ENCODE assay signal across 22 cellular contexts in genomic region chr20:10645205-10645570, GRCh38.
"Had no signal": no experiment of that assay in that cellular context is flagged by ENCODE, and none has a peak within 500 bp of the region (broad histone marks: within the 10 kb centered on the region; RNA-seq: fewer than 3 reads in every experiment).

No MANE protein-coding gene starts in this region.

- H3K4me1 Mint-ChIP-seq: activated T-helper 17 cell treated with anti-CD3 and anti-CD28 coated beads, Interleukin-2, amount 50 U/mL, for 72 hours; stimulated activated effector memory CD8-positive, alpha-beta T cell treated with anti-CD3 and anti-CD28 coated beads, Interleukin-12 subunit alpha, Interleukin-12 subunit beta, amount 100 ng/mL, for 72 hours had no signal

- H3K27ac ChIP-seq: left lung, psoas muscle had no signal

- H3K27me3 Mint-ChIP-seq: T-cell had no signal

- FAIRE-seq: kidney had no signal

- H3K27ac Mint-ChIP-seq: activated naive CD4-positive, alpha-beta T cell treated with anti-CD3 and anti-CD28 coated beads for 36 hours; activated naive CD8-positive, alpha-beta T cell treated with anti-CD3 and anti-CD28 coated beads, Interleukin-2, amount 50 U/mL, for 24 hours; activated T-helper 17 cell treated with anti-CD3 and anti-CD28 coated beads, Interleukin-2, amount 50 U/mL, for 72 hours; naive thymus-derived CD8-positive, alpha-beta T cell; stimulated activated effector memory CD8-positive, alpha-beta T cell treated with anti-CD3 and anti-CD28 coated beads, Interleukin-12 subunit alpha, Interleukin-12 subunit beta, amount 100 ng/mL, for 72 hours; T-cell had no signal

- DNase-seq: activated CD4-positive, alpha-beta T cell treated with anti-CD3 and anti-CD28 coated beads for 1 hour; activated CD4-positive, alpha-beta T cell treated with anti-CD3 and anti-CD28 coated beads, Interleukin-2, amount 50 U/mL, for 4 hours; activated naive CD4-positive, alpha-beta T cell treated with anti-CD3 and anti-CD28 coated beads for 36 hours; activated naive CD8-positive, alpha-beta T cell treated with anti-CD3 and anti-CD28 coated beads, Interleukin-2, amount 50 U/mL, for 24 hours; cortex of kidney; effector CD4-positive, alpha-beta T cell; hypothalamus; kidney; left lung; mesenchymal stem cell; naive thymus-derived CD8-positive, alpha-beta T cell; nucleus accumbens; psoas muscle; sigmoid colon; stimulated activated CD4-positive, alpha-beta T cell treated with anti-CD3 and anti-CD28 coated beads, Interleukin-12 subunit alpha, Interleukin-12 subunit beta, amount 100 ng/mL, for 4 hours; stimulated activated CD4-positive, alpha-beta T cell treated with anti-CD3 and anti-CD28 coated beads, Interleukin-2, amount 100 ng/mL, for 24 hours; T-cell; T1000; upper lobe of left lung had no signal

- H3K27me3 ChIP-seq: esophagus muscularis mucosa, left lung, sigmoid colon, upper lobe of left lung had no signal

- H3K4me1 ChIP-seq: left lung had no signal

- H3K4me3 Mint-ChIP-seq: activated naive CD4-positive, alpha-beta T cell treated with anti-CD3 and anti-CD28 coated beads for 36 hours; activated naive CD8-positive, alpha-beta T cell treated with anti-CD3 and anti-CD28 coated beads, Interleukin-2, amount 50 U/mL, for 24 hours; activated T-helper 17 cell treated with anti-CD3 and anti-CD28 coated beads, Interleukin-2, amount 50 U/mL, for 72 hours; naive thymus-derived CD8-positive, alpha-beta T cell; stimulated activated effector memory CD8-positive, alpha-beta T cell treated with anti-CD3 and anti-CD28 coated beads, Interleukin-12 subunit alpha, Interleukin-12 subunit beta, amount 100 ng/mL, for 72 hours; T-cell had no signal

- H3K36me3 Mint-ChIP-seq: naive thymus-derived CD8-positive, alpha-beta T cell; stimulated activated effector memory CD8-positive, alpha-beta T cell treated with anti-CD3 and anti-CD28 coated beads, Interleukin-12 subunit alpha, Interleukin-12 subunit beta, amount 100 ng/mL, for 72 hours; T-cell had no signal

- H3K9me3 ChIP-seq: esophagus muscularis mucosa, left lung, psoas muscle, sigmoid colon, upper lobe of left lung had no signal

- ATAC-seq: activated naive CD8-positive, alpha-beta T cell treated with anti-CD3 and anti-CD28 coated beads, Interleukin-2, amount 50 U/mL, for 24 hours; activated T-helper 17 cell treated with anti-CD3 and anti-CD28 coated beads, Interleukin-2, amount 50 U/mL, for 72 hours; left lung; naive thymus-derived CD8-positive, alpha-beta T cell; psoas muscle; stimulated activated effector memory CD8-positive, alpha-beta T cell treated with anti-CD3 and anti-CD28 coated beads, Interleukin-12 subunit alpha, Interleukin-12 subunit beta, amount 100 ng/mL, for 72 hours had no signal

- H3K4me3 ChIP-seq: esophagus muscularis mucosa, left lung, psoas muscle, sigmoid colon, upper lobe of left lung had no signal
